ENCODE assay signal across 14 cellular contexts in genomic region chr14:94409430-94409829, GRCh38. TPM values are rescaled to one million over a fixed set of nuclear protein-coding genes. Genes with fewer than 3 reads are reported as not detected.
"Had no signal": no experiment of that assay in that cellular context is flagged by ENCODE, and none has a peak within 500 bp of the region (broad histone marks: within the 10 kb centered on the region; RNA-seq: fewer than 3 reads in every experiment).

No MANE protein-coding gene starts in this region.

RNA-seq across cellular contexts. Expression of gene SERPINA2, which starts 42.9 kb away (rescaled TPM):
- total RNA-seq: stomach, subcutaneous adipose tissue, suprapubic skin, temporal lobe, testis, thoracic aorta, thyroid gland, tibial nerve, transverse colon, upper lobe of left lung, upper lobe of right lung, ureter, urinary bladder, uterus had no signal
- polyA plus RNA-seq: stomach, urinary bladder had no signal

RNA-seq across cellular contexts. Expression of gene SERPINA11, which starts 43.2 kb away (rescaled TPM):
- total RNA-seq: stomach, subcutaneous adipose tissue, suprapubic skin, temporal lobe, testis, thoracic aorta, thyroid gland, tibial nerve, upper lobe of left lung, upper lobe of right lung, ureter, urinary bladder, uterus had no signal
